32 cellular contexts compared by ENCODE assay signal in genomic region chr3:16182612-16183011, GRCh38. TPM values are rescaled to one million over a fixed set of nuclear protein-coding genes. Genes with fewer than 3 reads are reported as not detected.
"Had no signal": no experiment of that assay in that cellular context is flagged by ENCODE, and none has a peak within 500 bp of the region (broad histone marks: within the 10 kb centered on the region; RNA-seq: fewer than 3 reads in every experiment).

No MANE protein-coding gene starts in this region.

- FAIRE-seq: K562 had no signal

- DNase-seq: activated CD4-positive, alpha-beta memory T cell treated with anti-CD3 and anti-CD28 coated beads, Interleukin-2, amount 10 ng/mL, durations not matched to agents 7 days and 5 days; activated CD4-positive, alpha-beta T cell treated with anti-CD3 and anti-CD28 coated beads for 36 hours; activated CD4-positive, alpha-beta T cell treated with anti-CD3 and anti-CD28 coated beads, Interleukin-2, amount 50 U/mL, for 1 hour; activated gamma-delta T cell treated with Interleukin-2 at 50 U/mL for 16 hours; activated naive CD4-positive, alpha-beta T cell treated with anti-CD3 and anti-CD28 coated beads, Interleukin-2, amount 50 U/mL, for 16 hours; activated naive CD8-positive, alpha-beta T cell treated with anti-CD3 and anti-CD28 coated beads, Interleukin-2, amount 10 ng/mL, durations not matched to agents 7 days and 5 days; activated T-cell treated with anti-CD3 and anti-CD28 coated beads for 4 hours; activated T-cell treated with anti-CD3 and anti-CD28 coated beads, Interleukin-2, amount 50 U/mL, for 72 hours; aorta; body of pancreas; Karpas-422; MM.1S; NCI-H1105; NCI-H1436; NCI-H1694 treated with DMSO at 0.1 percent for 48 hours; NCI-H2029 treated with DMSO at 0.1 percent for 48 hours; NCI-H345; NCI-H510A; NCI-H526 treated with DMSO at 0.1 percent for 48 hours; NCI-H82; NK-92 treated with Interleukin-12 subunit alpha and Interleukin-12 subunit beta, amount 100 ng/mL, for 24 hours; OCI-M1; Right ventricle myocardium superior; RPMI8226; SJCRH30; SK-N-SH; T-helper 1 cell had no signal

- H3K27ac ChIP-seq: body of pancreas, SJCRH30, VCaP had no signal

- H3K4me3 ChIP-seq: body of pancreas, K562, SJCRH30 had no signal

- H3K27ac Mint-ChIP-seq: activated CD4-positive, alpha-beta memory T cell treated with anti-CD3 and anti-CD28 coated beads, Interleukin-2, amount 10 ng/mL, durations not matched to agents 7 days and 5 days; activated CD4-positive, alpha-beta T cell treated with anti-CD3 and anti-CD28 coated beads for 36 hours; activated naive CD8-positive, alpha-beta T cell treated with anti-CD3 and anti-CD28 coated beads, Interleukin-2, amount 10 ng/mL, durations not matched to agents 7 days and 5 days; activated T-cell treated with anti-CD3 and anti-CD28 coated beads, Interleukin-2, amount 50 U/mL, for 72 hours; activated T-helper 2 cell treated with anti-CD3 and anti-CD28 coated beads, Interferon-gamma antibody, Interleukin-2, Interleukin-4, amounts not matched to agents 10 μg/mL and 5 μg/mL and 100 μg/mL, durations not matched to agents 14 hours and 24 hours and 36 hours had no signal

- H3K4me1 ChIP-seq: SJCRH30 had no signal

- H3K36me3 ChIP-seq: SJCRH30 had no signal

- H3K9me3 ChIP-seq: body of pancreas, SJCRH30, SK-N-SH had no signal

- H3K4me3 Mint-ChIP-seq: activated CD4-positive, alpha-beta memory T cell treated with anti-CD3 and anti-CD28 coated beads, Interleukin-2, amount 10 ng/mL, durations not matched to agents 7 days and 5 days; activated CD4-positive, alpha-beta T cell treated with anti-CD3 and anti-CD28 coated beads for 36 hours; activated naive CD8-positive, alpha-beta T cell treated with anti-CD3 and anti-CD28 coated beads, Interleukin-2, amount 10 ng/mL, durations not matched to agents 7 days and 5 days; activated T-cell treated with anti-CD3 and anti-CD28 coated beads, Interleukin-2, amount 50 U/mL, for 72 hours had no signal

- H3K4me1 Mint-ChIP-seq: activated CD4-positive, alpha-beta T cell treated with anti-CD3 and anti-CD28 coated beads for 36 hours had no signal

- H3K9me3 Mint-ChIP-seq: activated CD4-positive, alpha-beta memory T cell treated with anti-CD3 and anti-CD28 coated beads, Interleukin-2, amount 10 ng/mL, durations not matched to agents 7 days and 5 days; activated naive CD8-positive, alpha-beta T cell treated with anti-CD3 and anti-CD28 coated beads, Interleukin-2, amount 10 ng/mL, durations not matched to agents 7 days and 5 days; activated T-cell treated with anti-CD3 and anti-CD28 coated beads, Interleukin-2, amount 50 U/mL, for 72 hours; activated T-helper 2 cell treated with anti-CD3 and anti-CD28 coated beads, Interferon-gamma antibody, Interleukin-2, Interleukin-4, amounts not matched to agents 10 μg/mL and 5 μg/mL and 100 μg/mL, durations not matched to agents 14 hours and 24 hours and 36 hours had no signal

- H3K27me3 ChIP-seq: body of pancreas had no signal

- H3K36me3 Mint-ChIP-seq: activated naive CD8-positive, alpha-beta T cell treated with anti-CD3 and anti-CD28 coated beads, Interleukin-2, amount 10 ng/mL, durations not matched to agents 7 days and 5 days had no signal

RNA-seq across cellular contexts. Expression of gene GALNT15, which starts 8.1 kb away (rescaled TPM):
- total RNA-seq: activated CD4-positive, alpha-beta memory T cell treated with anti-CD3 and anti-CD28 coated beads, Interleukin-2, amount 10 ng/mL, durations not matched to agents 7 days and 5 days; activated CD4-positive, alpha-beta T cell treated with anti-CD3 and anti-CD28 coated beads for 36 hours; activated CD8-positive, alpha-beta memory T cell treated with anti-CD3 and anti-CD28 coated beads for 36 hours; activated naive CD8-positive, alpha-beta T cell treated with anti-CD3 and anti-CD28 coated beads, Interleukin-2, amount 10 ng/mL, durations not matched to agents 7 days and 5 days; activated T-helper 2 cell treated with anti-CD3 and anti-CD28 coated beads, Interferon-gamma antibody, Interleukin-2, Interleukin-4, amounts not matched to agents 10 μg/mL and 5 μg/mL and 100 μg/mL, durations not matched to agents 14 hours and 24 hours and 36 hours; K562; T-helper 2 cell treated with Interferon-gamma antibody and Interleukin-4, amounts not matched to agents 100 ng/mL and 5 ng/mL, for 36 hours had no signal
